Comparison of ENCODE assay signal across 16 cellular contexts in the genomic region with DNA sequence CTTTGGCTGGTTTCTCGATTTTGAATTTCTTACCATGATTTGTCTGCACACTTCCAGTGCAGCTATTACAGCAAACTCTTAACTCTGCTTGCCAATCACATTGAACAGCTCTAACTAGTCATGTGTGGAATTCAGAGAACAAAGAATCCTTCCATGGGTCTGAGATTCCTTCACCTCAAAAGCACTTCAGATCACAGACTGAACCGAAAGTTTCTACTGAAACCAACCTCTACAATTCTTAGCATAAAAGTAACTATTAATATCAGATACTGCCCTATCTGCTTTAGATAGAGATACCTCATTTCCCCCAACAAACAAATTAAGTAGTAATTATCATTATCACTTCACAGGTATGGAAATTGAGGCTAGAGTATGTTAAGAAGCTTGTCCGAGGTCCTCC. TPM values are rescaled to one million over a fixed set of nuclear protein-coding genes. Genes with fewer than 3 reads are reported as not detected.
DNase-seq lines count a peak whose midpoint lies in the region; ATAC-seq and TF ChIP-seq lines count a peak whose summit lies in the region.
"Had no signal": no experiment of that assay in that cellular context is flagged by ENCODE, and none has a peak within 500 bp of the region (broad histone marks: within the 10 kb centered on the region; RNA-seq: fewer than 3 reads in every experiment).

No MANE protein-coding gene starts in this region.

- no peak overlapping the region for H3K4me3 Mint-ChIP-seq in chondrocyte (ENCODE audit: unreplicated experiment)
- H3K4me3 Mint-ChIP-seq: mesothelial cell of epicardium had no signal

- no peaks in the 10 kb centered on the region for H3K36me3 Mint-ChIP-seq in chondrocyte (ENCODE audit: low read depth)
- H3K36me3 Mint-ChIP-seq: mesothelial cell of epicardium had no signal

- DNase-seq in ELF-1 (ENCODE audit: low read depth, low spot score) (peak; percentile 12), astrocyte of the hippocampus (ENCODE audit: low read depth, low spot score) (peak; percentile 70), anterior cingulate cortex (lab: John Stamatoyannopoulos, UW) (no peak), NCI-H524 treated with DMSO at 0.1 percent for 48 hours (lab: John Stamatoyannopoulos, UW) (no peak), chondrocyte (ENCODE audit: low spot score) (no peak)
- DNase-seq: activated CD8-positive, alpha-beta memory T cell treated with anti-CD3 and anti-CD28 coated beads for 24 hours; GDM1; islet precursor cell; NCI-H187 treated with DMSO at 0.1 percent for 48 hours; NCI-H69; right cardiac atrium; substantia nigra had no signal

- TF ChIP-seq CTCF in chondrocyte (IDR thresholded peaks at IDR 0.05), result no peak

- H3K27ac Mint-ChIP-seq in chondrocyte (ENCODE audit: unreplicated experiment), result no peak overlapping the region
- H3K27ac Mint-ChIP-seq: mesothelial cell of epicardium had no signal

- H3K9me3 Mint-ChIP-seq in chondrocyte (ENCODE audit: low read depth), result peaks cover 5% of the 10 kb centered on the region

- H3K4me1 Mint-ChIP-seq in chondrocyte (ENCODE audit: low read depth), result peaks cover 1% of the 10 kb centered on the region

- no peaks in the 10 kb centered on the region for H3K27me3 Mint-ChIP-seq in chondrocyte (ENCODE audit: low read depth)

- ATAC-seq in GM19328 (IDR thresholded peaks at IDR 0.05; ENCODE audit: unreplicated experiment) (peak; percentile 66), HG03378 (IDR thresholded peaks at IDR 0.05; ENCODE audit: unreplicated experiment) (peak; percentile 54), HG02970 (IDR thresholded peaks at IDR 0.05; ENCODE audit: low FRiP score, unreplicated experiment) (no peak)
- ATAC-seq: right cardiac atrium had no signal

RNA-seq across cellular contexts. Expression of gene SP4, which starts 56.5 kb away (rescaled TPM):
- total RNA-seq in chondrocyte, result 2.5 to 5.7 TPM (median 4.4 TPM) in 3 replicates

Comparison
In these comparisons a context has a peak if more than half of its experiments do, and no peak if none do; other contexts are left out.
1. DNase-seq: peak in ELF-1 (single experiment) and astrocyte of the hippocampus (single experiment); none in anterior cingulate cortex (0 of 58), NCI-H524 treated with DMSO at 0.1 percent for 48 hours (single experiment) and chondrocyte (single experiment).